ENCODE assay signal across 9 cellular contexts in genomic region chr1:1430114-1430982, GRCh38. TPM values are rescaled to one million over a fixed set of nuclear protein-coding genes. Genes with fewer than 3 reads are reported as not detected.
A peak's percentile ranks its signal among the peaks of the same experiment; 100 is the strongest.
DNase-seq lines count a peak whose midpoint lies in the region; ATAC-seq and TF ChIP-seq lines count a peak whose summit lies in the region.
"Had no signal": no experiment of that assay in that cellular context is flagged by ENCODE, and none has a peak within 500 bp of the region (broad histone marks: within the 10 kb centered on the region; RNA-seq: fewer than 3 reads in every experiment).

No MANE protein-coding gene starts in this region.

- WGBS in lung, 2 donors = 19 to 49% methylated on average over 35 of the region's 35 CpGs
- WGBS in upper lobe of left lung, 2 donors = 35 to 42% methylated on average over 4 to 34 of the region's 35 CpGs

- H3K27ac ChIP-seq in dorsolateral prefrontal cortex (peak overlapping the region; percentile 78 to 100 (median 97)), lung (ENCODE audit: low read depth in 1 of 2, low read length in 1 of 2) (peak overlapping the region; percentile 21 to 83), upper lobe of left lung (peak overlapping the region; percentile 87 to 95 (median 92))
- H3K27ac ChIP-seq: 22Rv1 had no signal

- no peak for TF ChIP-seq EP300 in upper lobe of left lung (IDR thresholded peaks at IDR 0.05)

- ATAC-seq in lung (ENCODE audit: insufficient read depth, low FRiP score) = no peak
- peak; percentile 34 to 36 for ATAC-seq in upper lobe of left lung (ENCODE audit: low FRiP score in 2 of 2)
- no peak for ATAC-seq in activated T-cell treated with anti-CD3 and anti-CD28 coated beads, Interleukin-2, amount 50 U/mL, for 72 hours (replicated peaks in 1 of 2)
- no peak for ATAC-seq in GM21576 (IDR thresholded peaks at IDR 0.05; ENCODE audit: unreplicated experiment)

- no peak overlapping the region for H3K27ac Mint-ChIP-seq in activated T-cell treated with anti-CD3 and anti-CD28 coated beads, Interleukin-2, amount 50 U/mL, for 72 hours

- H3K27me3 ChIP-seq in dorsolateral prefrontal cortex = no peaks in the 10 kb centered on the region
- no peaks in the 10 kb centered on the region for H3K27me3 ChIP-seq in lung (ENCODE audit: control insufficient read depth, insufficient read depth)
- peaks cover 0 to 3% (median 0%) of the 10 kb centered on the region in 4 donors for H3K27me3 ChIP-seq in upper lobe of left lung

- no peaks in the 10 kb centered on the region for H3K9me3 ChIP-seq in lung (ENCODE audit: control insufficient read depth in 2 of 2, insufficient read depth in 1 of 2, low read length in 1 of 2)
- no peaks in the 10 kb centered on the region for H3K9me3 ChIP-seq in upper lobe of left lung

- intact Hi-C loops in dorsolateral prefrontal cortex (cut with DNase I) = no loop called here

- peak in 1 of 4 donors; percentile 51 for TF ChIP-seq POLR2A in upper lobe of left lung (IDR thresholded peaks at IDR 0.05)

- no peaks in the 10 kb centered on the region for H3K9me3 Mint-ChIP-seq in activated T-cell treated with anti-CD3 and anti-CD28 coated beads, Interleukin-2, amount 50 U/mL, for 72 hours

- no peaks in the 10 kb centered on the region for H3K36me3 ChIP-seq in lung (ENCODE audit: control insufficient read depth in 2 of 2, insufficient read depth in 2 of 2, low read length in 2 of 2)
- no peaks in the 10 kb centered on the region for H3K36me3 ChIP-seq in upper lobe of left lung

- peaks cover 23% of the 10 kb centered on the region for H3K27me3 Mint-ChIP-seq in activated T-cell treated with anti-CD3 and anti-CD28 coated beads, Interleukin-2, amount 50 U/mL, for 72 hours (ENCODE audit: low read depth)

- peaks cover 2% of the 10 kb centered on the region in 2 donors for H3K36me3 Mint-ChIP-seq in activated T-cell treated with anti-CD3 and anti-CD28 coated beads, Interleukin-2, amount 50 U/mL, for 72 hours (ENCODE audit: insufficient read depth in 2 of 2)

- DNase-seq in NCI-H1417 (lab: John Stamatoyannopoulos, UW) (peak in 2 of 3 experiments; percentile 53 to 56), NCI-H1417 treated with DMSO at 0.1 percent for 48 hours (lab: John Stamatoyannopoulos, UW) (no peak), dorsolateral prefrontal cortex (peak in 8 of 10 donors; percentile 52 to 80 (median 68)), lung (ENCODE audit: low spot score) (peak; percentile 63), upper lobe of left lung (peak; percentile 82 to 89), NCI-H526 treated with DMSO at 0.1 percent for 48 hours (lab: John Stamatoyannopoulos, UW) (no peak)
- no peak for DNase-seq in activated T-cell treated with anti-CD3 and anti-CD28 coated beads, Interleukin-2, amount 50 U/mL, for 72 hours

- no peak overlapping the region for H3K4me3 Mint-ChIP-seq in activated T-cell treated with anti-CD3 and anti-CD28 coated beads, Interleukin-2, amount 50 U/mL, for 72 hours

- TF ChIP-seq CTCF in dorsolateral prefrontal cortex (IDR thresholded peaks at IDR 0.05 in 54 of 56, conservative IDR thresholded peaks at IDR 0.05 in 2 of 56; ENCODE audit: low read depth in 1 of 56, partially characterized antibody in 56 of 56) (peak in 44 of 56 donors; percentile 5 to 56 (median 38)), lung (IDR thresholded peaks at IDR 0.05; ENCODE audit: control extremely low read depth, extremely low read depth) (no peak), upper lobe of left lung (IDR thresholded peaks at IDR 0.05) (peak in 5 of 6 experiments; percentile 15 to 54 (median 33))

- no peaks in the 10 kb centered on the region for H3K4me1 Mint-ChIP-seq in activated T-cell treated with anti-CD3 and anti-CD28 coated beads, Interleukin-2, amount 50 U/mL, for 72 hours (ENCODE audit: low read depth)

- H3K4me3 ChIP-seq in dorsolateral prefrontal cortex (peak overlapping the region in 40 of 59 donors; percentile 1 to 80 (median 24)), lung (no peak overlapping the region), upper lobe of left lung (peak overlapping the region in 1 of 4 donors; percentile 2)

- peaks cover 0 to 42% of the 10 kb centered on the region in 2 donors for H3K4me1 ChIP-seq in lung (ENCODE audit: control insufficient read depth in 2 of 2, insufficient read depth in 2 of 2, low read length in 2 of 2)
- H3K4me1 ChIP-seq in upper lobe of left lung = peaks cover 57 to 76% (median 61%) of the 10 kb centered on the region in 4 donors

RNA-seq across cellular contexts. Expression of gene VWA1, which starts 5.1 kb away (rescaled TPM):
- total RNA-seq in dorsolateral prefrontal cortex (100 to 1,000 TPM in 33 of 120 experiments, 10 to 100 TPM in 87; 27.4 to 258 (median 73.3) TPM), lung (10 to 100 TPM; 72.6 to 94.3 TPM), upper lobe of left lung (100 to 1,000 TPM in 2 of 6 donors, 10 to 100 TPM in 4; 41.8 to 108 (median 62.5) TPM)
- polyA plus RNA-seq in lung = 10 to 100 TPM; 51.7 to 65.6 TPM
- total RNA-seq in activated T-cell treated with anti-CD3 and anti-CD28 coated beads, Interleukin-2, amount 50 U/mL, for 72 hours = 1 to 10 TPM in 1 of 2 donors, under 1 TPM in 1; 0.94 to 1.4 TPM

RNA-seq across cellular contexts. Expression of gene ANKRD65, which starts 9.3 kb away (rescaled TPM):
- total RNA-seq in dorsolateral prefrontal cortex = 10 to 100 TPM in 118 of 120 experiments, 1 to 10 TPM in 2; 4.0 to 63.5 (median 26.5) TPM
- 10 to 100 TPM; 30.2 to 54.2 TPM for total RNA-seq in lung
- 10 to 100 TPM; 13.5 to 33.5 TPM for polyA plus RNA-seq in lung
- total RNA-seq in upper lobe of left lung = 10 to 100 TPM; 21.3 to 54.5 (median 34.7) TPM
- under 1 TPM in 1 of 2 donors, not detected in 1; 0.17 TPM for total RNA-seq in activated T-cell treated with anti-CD3 and anti-CD28 coated beads, Interleukin-2, amount 50 U/mL, for 72 hours

RNA-seq across cellular contexts. Expression of gene ATAD3C, which starts 19.1 kb away (rescaled TPM):
- total RNA-seq in dorsolateral prefrontal cortex = 10 to 100 TPM in 10 of 120 experiments, 1 to 10 TPM in 109, under 1 TPM in 1; 0.94 to 16.5 (median 3.5) TPM
- total RNA-seq in lung = 10 to 100 TPM in 1 of 2 donors, under 1 TPM in 1; 0.60 to 14.0 TPM
- 10 to 100 TPM; 15.7 to 18.0 TPM for polyA plus RNA-seq in lung
- 10 to 100 TPM in 5 of 6 donors, 1 to 10 TPM in 1; 9.2 to 20.9 (median 14.7) TPM for total RNA-seq in upper lobe of left lung
- 1 to 10 TPM; 2.8 to 3.7 TPM for total RNA-seq in activated T-cell treated with anti-CD3 and anti-CD28 coated beads, Interleukin-2, amount 50 U/mL, for 72 hours

RNA-seq across cellular contexts. Expression of gene MRPL20, which starts 23.3 kb away (rescaled TPM):
- total RNA-seq in dorsolateral prefrontal cortex (100 to 1,000 TPM in 12 of 120 experiments, 10 to 100 TPM in 108; 56.0 to 114 (median 86.3) TPM), lung (100 to 1,000 TPM in 1 of 2 donors, 10 to 100 TPM in 1; 60.1 to 115 TPM), upper lobe of left lung (100 to 1,000 TPM in 3 of 6 donors, 10 to 100 TPM in 3; 90.7 to 145 (median 101) TPM)
- 100 to 1,000 TPM; 129 to 181 TPM for polyA plus RNA-seq in lung
- total RNA-seq in activated T-cell treated with anti-CD3 and anti-CD28 coated beads, Interleukin-2, amount 50 U/mL, for 72 hours = 10 to 100 TPM; 74.9 to 77.5 TPM

RNA-seq across cellular contexts. Expression of gene CCNL2, which starts 31.2 kb away (rescaled TPM):
- total RNA-seq in dorsolateral prefrontal cortex (100 to 1,000 TPM; 111 to 235 (median 165) TPM), lung (100 to 1,000 TPM; 157 to 385 TPM), upper lobe of left lung (100 to 1,000 TPM; 131 to 897 (median 216) TPM)
- 100 to 1,000 TPM in 1 of 2 donors, 10 to 100 TPM in 1; 97.9 to 230 TPM for polyA plus RNA-seq in lung
- total RNA-seq in activated T-cell treated with anti-CD3 and anti-CD28 coated beads, Interleukin-2, amount 50 U/mL, for 72 hours = 100 to 1,000 TPM; 166 to 180 TPM

Comparison
In these comparisons a context has a peak if more than half of its experiments do, and no peak if none do; other contexts are left out.
1. DNase-seq: peak in NCI-H1417 (2 of 3), dorsolateral prefrontal cortex (8 of 10), lung (single experiment) and upper lobe of left lung (2 of 2); none in NCI-H1417 treated with DMSO at 0.1 percent for 48 hours (single experiment), NCI-H526 treated with DMSO at 0.1 percent for 48 hours (single experiment) and activated T-cell treated with anti-CD3 and anti-CD28 coated beads, Interleukin-2, amount 50 U/mL, for 72 hours (0 of 2).
2. ATAC-seq: peak in upper lobe of left lung (2 of 2); none in lung (single experiment), activated T-cell treated with anti-CD3 and anti-CD28 coated beads, Interleukin-2, amount 50 U/mL, for 72 hours (0 of 2) and GM21576 (single experiment).
3. RNA of gene VWA1, which starts 5.1 kb away (total RNA-seq): 72.6 to 94.3 TPM in lung, 27.4 to 258 TPM in dorsolateral prefrontal cortex and 41.8 to 108 TPM in upper lobe of left lung; 0.94 to 1.4 TPM in activated T-cell treated with anti-CD3 and anti-CD28 coated beads, Interleukin-2, amount 50 U/mL, for 72 hours; every median in the first group is over 10 times any median in the second.
4. RNA of gene ANKRD65, which starts 9.3 kb away (total RNA-seq): 30.2 to 54.2 TPM in lung, 21.3 to 54.5 TPM in upper lobe of left lung and 4.0 to 63.5 TPM in dorsolateral prefrontal cortex; 0.17 TPM in activated T-cell treated with anti-CD3 and anti-CD28 coated beads, Interleukin-2, amount 50 U/mL, for 72 hours; every median in the first group is over 4 times any median in the second.
5. Peak in every context shown above with its lines, with median percentiles within 50 percentile points of each other: H3K27ac ChIP-seq.